ENCODE assay signal across 8 cellular contexts in the genomic region with DNA sequence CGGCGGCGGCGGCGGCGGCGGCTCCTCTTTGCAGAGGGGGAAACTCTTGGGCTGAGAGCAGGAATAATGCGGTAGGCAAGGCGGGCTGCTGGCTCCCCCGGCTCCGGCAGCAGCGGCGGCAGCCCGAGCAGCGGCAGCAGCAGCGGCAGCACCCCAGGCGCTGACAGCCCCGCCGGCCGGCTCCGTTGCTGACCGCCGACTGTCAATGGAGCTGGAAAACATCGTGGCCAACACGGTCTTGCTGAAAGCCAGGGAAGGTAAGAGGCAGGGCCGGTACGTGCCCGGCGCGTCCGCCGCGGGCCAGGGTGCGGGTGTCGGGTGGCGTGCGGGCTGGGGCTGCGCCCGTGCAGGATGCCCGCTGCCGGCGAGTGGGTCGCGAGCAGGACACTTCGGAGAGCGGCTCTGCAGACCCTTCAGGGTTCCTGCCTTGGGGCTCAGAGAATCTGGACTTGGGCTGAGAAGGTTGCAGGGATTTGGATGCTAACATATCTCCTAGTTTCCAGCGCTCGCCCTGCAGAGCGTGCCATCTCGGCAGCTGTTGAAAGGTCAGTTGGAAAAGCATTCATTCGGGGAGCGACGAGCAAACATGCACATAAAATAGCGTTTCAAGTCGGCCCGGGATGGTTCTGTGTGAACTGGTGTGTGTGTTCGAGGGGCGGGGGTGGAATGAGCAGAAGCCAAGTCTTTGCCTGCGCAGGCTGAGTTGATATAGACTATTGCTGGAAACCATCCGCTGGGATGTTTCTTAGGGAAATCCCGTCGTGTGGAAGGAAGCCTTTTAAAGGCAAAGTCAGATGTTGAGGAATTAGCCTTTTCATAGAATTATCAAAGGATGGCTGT. TPM values are rescaled to one million over a fixed set of nuclear protein-coding genes. Genes with fewer than 3 reads are reported as not detected.
A peak's percentile ranks its signal among the peaks of the same experiment; 100 is the strongest.
DNase-seq lines count a peak whose midpoint lies in the region; ATAC-seq and TF ChIP-seq lines count a peak whose summit lies in the region.

No MANE protein-coding gene starts in this region.

- DNase-seq in GM12864 (ENCODE audit: low read depth) (no peak), NCI-H82 treated with DMSO at 0.1 percent for 48 hours (lab: John Stamatoyannopoulos, UW; ENCODE audit: unreplicated experiment) (peak; percentile 10), foreskin fibroblast (peak in 1 of 2 donors; percentile 62), upper lobe of left lung (peak; percentile 48 to 92), NCI-H2081 treated with DMSO at 0.1 percent for 48 hours (lab: John Stamatoyannopoulos, UW) (no peak)
- peak; percentile 41 for DNase-seq in activated naive CD4-positive, alpha-beta T cell treated with Interleukin-2 at 50 U/mL for 16 hours

- H3K36me3 Mint-ChIP-seq in nephron (ENCODE audit: low read depth) = no peaks in the 10 kb centered on the region

- TF ChIP-seq EP300 in upper lobe of left lung (IDR thresholded peaks at IDR 0.05) = no peak

- TF ChIP-seq POLR2A in upper lobe of left lung (IDR thresholded peaks at IDR 0.05) = peak in 1 of 4 donors; percentile 13

- no peaks in the 10 kb centered on the region for H3K9me3 Mint-ChIP-seq in nephron

- peak overlapping the region; percentile 48 to 83 (median 82) for H3K27ac Mint-ChIP-seq in nephron

- peak overlapping the region; percentile 78 for H3K4me3 ChIP-seq in GM12864 (ENCODE audit: low read depth, low read length)
- peak overlapping the region; percentile 73 to 80 for H3K4me3 ChIP-seq in foreskin fibroblast (ENCODE audit: low read depth in 1 of 2, low read length in 2 of 2)
- H3K4me3 ChIP-seq in upper lobe of left lung = peak overlapping the region; percentile 83 to 99 (median 94)

- H3K4me1 Mint-ChIP-seq in nephron = peaks cover 53% of the 10 kb centered on the region

- WGBS in upper lobe of left lung, 2 donors = 0 to 1% methylated on average over 18 to 47 of the region's 62 CpGs

- TF ChIP-seq CTCF in GM12864 (IDR thresholded peaks at IDR 0.05; ENCODE audit: low read depth, low read length, missing control alignments) = no peak
- no peak for TF ChIP-seq CTCF in foreskin fibroblast (IDR thresholded peaks at IDR 0.05; ENCODE audit: low read depth, low read length)
- TF ChIP-seq CTCF in nephron (IDR thresholded peaks at IDR 0.05; ENCODE audit: unreplicated experiment in 3 of 3) = no peak
- no peak for TF ChIP-seq CTCF in upper lobe of left lung (IDR thresholded peaks at IDR 0.05)

- no peaks in the 10 kb centered on the region for H3K27me3 ChIP-seq in upper lobe of left lung

- H3K4me3 Mint-ChIP-seq in nephron = peak overlapping the region; percentile 92 to 97 (median 93)

- no peaks in the 10 kb centered on the region for H3K9me3 ChIP-seq in upper lobe of left lung

- peaks cover 32 to 53% (median 42%) of the 10 kb centered on the region in 4 donors for H3K4me1 ChIP-seq in upper lobe of left lung

- ATAC-seq in HG02763 (IDR thresholded peaks at IDR 0.05; ENCODE audit: unreplicated experiment) (peak; percentile 4), upper lobe of left lung (ENCODE audit: low FRiP score in 2 of 2) (peak in 1 of 2 donors; percentile 12)

- peaks cover 13% of the 10 kb centered on the region for H3K27me3 Mint-ChIP-seq in nephron (ENCODE audit: low read depth)

- H3K36me3 ChIP-seq in upper lobe of left lung = peaks cover 0 to 4% (median 0%) of the 10 kb centered on the region in 4 donors

- H3K27ac ChIP-seq in upper lobe of left lung = peak overlapping the region; percentile 95 to 99 (median 96)

RNA-seq across cellular contexts. Expression of gene GRK5, which starts 0.6 kb away (rescaled TPM):
- 10 to 100 TPM; 38.6 to 80.9 (median 61.1) TPM for total RNA-seq in upper lobe of left lung

RNA-seq across cellular contexts. Expression of gene PRDX3, which starts 29.3 kb away (rescaled TPM):
- total RNA-seq in upper lobe of left lung = 100 to 1,000 TPM in 1 of 6 donors, 10 to 100 TPM in 5; 29.9 to 104 (median 85.1) TPM

RNA-seq across cellular contexts. Expression of gene SFXN4, which starts 42.4 kb away (rescaled TPM):
- 10 to 100 TPM in 5 of 6 donors, 1 to 10 TPM in 1; 4.4 to 47.1 (median 19.0) TPM for total RNA-seq in upper lobe of left lung

Comparison
In these comparisons a context has a peak if more than half of its experiments do, and no peak if none do; other contexts are left out.
1. DNase-seq: peak in NCI-H82 treated with DMSO at 0.1 percent for 48 hours (single experiment), activated naive CD4-positive, alpha-beta T cell treated with Interleukin-2 at 50 U/mL for 16 hours (single experiment) and upper lobe of left lung (2 of 2); none in GM12864 (single experiment) and NCI-H2081 treated with DMSO at 0.1 percent for 48 hours (single experiment).
2. Peak in every context shown above with its lines, with median percentiles within 50 percentile points of each other: H3K4me3 ChIP-seq.